In genomic region chr6:45001663-45002062, GRCh38 we compare ENCODE assay signal across 10 cellular contexts.
DNase-seq lines count a peak whose midpoint lies in the region; ATAC-seq and TF ChIP-seq lines count a peak whose summit lies in the region.
"Had no signal": no experiment of that assay in that cellular context is flagged by ENCODE, and none has a peak within 500 bp of the region (broad histone marks: within the 10 kb centered on the region; RNA-seq: fewer than 3 reads in every experiment).

No MANE protein-coding gene starts in this region.

- no peak for TF ChIP-seq CTCF in chondrocyte (IDR thresholded peaks at IDR 0.05)

- H3K9me3 ChIP-seq in KOPT-K1 (ENCODE audit: insufficient read depth, low read length, poor library complexity, severe bottlenecking) = peaks cover 12% of the 10 kb centered on the region
- H3K9me3 ChIP-seq: A549 had no signal

- no peaks in the 10 kb centered on the region for H3K36me3 ChIP-seq in KOPT-K1 (ENCODE audit: insufficient read depth, low read length)

- peak overlapping the region; percentile 84 for H3K27ac Mint-ChIP-seq in activated CD4-positive, alpha-beta T cell treated with anti-CD3 and anti-CD28 coated beads, Interleukin-2, amount 10 ng/mL, durations not matched to agents 24 days and 14 days
- H3K27ac Mint-ChIP-seq in stimulated activated effector memory CD8-positive, alpha-beta T cell treated with anti-CD3 and anti-CD28 coated beads, Interleukin-12 subunit alpha, Interleukin-12 subunit beta, amount 100 ng/mL, for 72 hours = peak overlapping the region; percentile 85
- H3K27ac Mint-ChIP-seq in chondrocyte (ENCODE audit: unreplicated experiment) = no peak overlapping the region

- peak; percentile 78 for DNase-seq in activated CD4-positive, alpha-beta T cell treated with anti-CD3 and anti-CD28 coated beads, Interleukin-2, amount 10 ng/mL, durations not matched to agents 24 days and 14 days
- DNase-seq in activated CD4-positive, alpha-beta T cell treated with anti-CD3 and anti-CD28 coated beads for 4 hours = no peak
- no peak for DNase-seq in stimulated activated effector memory CD8-positive, alpha-beta T cell treated with anti-CD3 and anti-CD28 coated beads, Interleukin-12 subunit alpha, Interleukin-12 subunit beta, amount 100 ng/mL, for 72 hours (ENCODE audit: low spot score in 2 of 2)
- no peak for DNase-seq in chondrocyte (ENCODE audit: low spot score)
- no peak for DNase-seq in COLO668 (lab: John Stamatoyannopoulos, UW; ENCODE audit: unreplicated experiment)
- DNase-seq in NCI-H1930 (lab: John Stamatoyannopoulos, UW) = no peak

- intact Hi-C loops in activated CD4-positive, alpha-beta T cell treated with anti-CD3 and anti-CD28 coated beads, Interleukin-2, amount 10 ng/mL, durations not matched to agents 24 days and 14 days (cut with micrococcal nuclease) = loop anchor here (1.0 to 10.0 kb wide), 5 partner anchors 8 to 1011 kb away; no protein-coding TSS in a partner anchor

- H3K4me3 Mint-ChIP-seq in activated CD4-positive, alpha-beta T cell treated with anti-CD3 and anti-CD28 coated beads, Interleukin-2, amount 10 ng/mL, durations not matched to agents 24 days and 14 days = peak overlapping the region; percentile 39
- H3K4me3 Mint-ChIP-seq in stimulated activated effector memory CD8-positive, alpha-beta T cell treated with anti-CD3 and anti-CD28 coated beads, Interleukin-12 subunit alpha, Interleukin-12 subunit beta, amount 100 ng/mL, for 72 hours = peak overlapping the region; percentile 28
- no peak overlapping the region for H3K4me3 Mint-ChIP-seq in chondrocyte (ENCODE audit: unreplicated experiment)

- peaks cover 6% of the 10 kb centered on the region for H3K36me3 Mint-ChIP-seq in activated CD4-positive, alpha-beta T cell treated with anti-CD3 and anti-CD28 coated beads, Interleukin-2, amount 10 ng/mL, durations not matched to agents 24 days and 14 days (ENCODE audit: low read depth)
- H3K36me3 Mint-ChIP-seq in stimulated activated effector memory CD8-positive, alpha-beta T cell treated with anti-CD3 and anti-CD28 coated beads, Interleukin-12 subunit alpha, Interleukin-12 subunit beta, amount 100 ng/mL, for 72 hours = no peaks in the 10 kb centered on the region
- H3K36me3 Mint-ChIP-seq in chondrocyte (ENCODE audit: low read depth) = no peaks in the 10 kb centered on the region

- H3K27ac ChIP-seq in KOPT-K1 (ENCODE audit: low read depth, low read length, poor library complexity, severe bottlenecking) = peak overlapping the region; percentile 87
- H3K27ac ChIP-seq: A549 had no signal

- no peaks in the 10 kb centered on the region for H3K27me3 Mint-ChIP-seq in activated CD4-positive, alpha-beta T cell treated with anti-CD3 and anti-CD28 coated beads, Interleukin-2, amount 10 ng/mL, durations not matched to agents 24 days and 14 days
- H3K27me3 Mint-ChIP-seq in chondrocyte (ENCODE audit: low read depth) = no peaks in the 10 kb centered on the region

- H3K9me3 Mint-ChIP-seq in activated CD4-positive, alpha-beta T cell treated with anti-CD3 and anti-CD28 coated beads, Interleukin-2, amount 10 ng/mL, durations not matched to agents 24 days and 14 days = peaks cover 10% of the 10 kb centered on the region
- no peaks in the 10 kb centered on the region for H3K9me3 Mint-ChIP-seq in stimulated activated effector memory CD8-positive, alpha-beta T cell treated with anti-CD3 and anti-CD28 coated beads, Interleukin-12 subunit alpha, Interleukin-12 subunit beta, amount 100 ng/mL, for 72 hours
- no peaks in the 10 kb centered on the region for H3K9me3 Mint-ChIP-seq in chondrocyte (ENCODE audit: low read depth)

- H3K4me1 Mint-ChIP-seq in activated CD4-positive, alpha-beta T cell treated with anti-CD3 and anti-CD28 coated beads, Interleukin-2, amount 10 ng/mL, durations not matched to agents 24 days and 14 days = peaks cover 29% of the 10 kb centered on the region
- peaks cover 15% of the 10 kb centered on the region for H3K4me1 Mint-ChIP-seq in stimulated activated effector memory CD8-positive, alpha-beta T cell treated with anti-CD3 and anti-CD28 coated beads, Interleukin-12 subunit alpha, Interleukin-12 subunit beta, amount 100 ng/mL, for 72 hours
- peaks cover 3% of the 10 kb centered on the region for H3K4me1 Mint-ChIP-seq in chondrocyte (ENCODE audit: low read depth)

- peak; percentile 97 for ATAC-seq in HG02642 (IDR thresholded peaks at IDR 0.05; ENCODE audit: poor library complexity, unreplicated experiment)
- ATAC-seq in stimulated activated effector memory CD8-positive, alpha-beta T cell treated with anti-CD3 and anti-CD28 coated beads, Interleukin-12 subunit alpha, Interleukin-12 subunit beta, amount 100 ng/mL, for 72 hours = peak; percentile 99
- ATAC-seq: A549, HCT116 had no signal
